In the genomic region with DNA sequence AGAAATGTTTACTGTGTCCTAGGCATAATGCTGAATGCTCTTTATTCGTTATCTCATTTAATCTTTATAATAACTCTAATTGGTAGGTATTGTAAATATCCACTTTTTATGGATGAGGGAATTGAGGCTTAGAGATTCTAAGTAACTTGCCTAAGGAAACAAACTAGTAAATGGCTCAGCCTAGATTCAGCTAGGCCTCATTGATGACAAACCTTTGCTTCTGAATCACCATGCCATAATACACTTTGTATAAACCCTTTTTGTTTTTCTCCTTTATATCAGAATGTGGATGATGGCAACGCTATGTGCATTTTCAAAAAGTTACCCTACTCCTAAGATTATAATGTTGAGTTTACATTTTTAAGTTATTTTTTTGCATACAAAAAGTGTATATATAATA, we compare ENCODE assay signal across 27 cellular contexts.
"Had no signal": no experiment of that assay in that cellular context is flagged by ENCODE, and none has a peak within 500 bp of the region (broad histone marks: within the 10 kb centered on the region; RNA-seq: fewer than 3 reads in every experiment).

No MANE protein-coding gene starts in this region.

- H3K36me3 ChIP-seq: adrenal gland, cardiac muscle cell, left lung, lower lobe of right lung, ovary, thoracic aorta had no signal

- H3K27me3 ChIP-seq: adrenal gland, body of pancreas, cardiac muscle cell, left lung, ovary had no signal

- H3K9me3 ChIP-seq: adrenal gland, left lung, lower lobe of right lung, mucosa of descending colon, ovary, thoracic aorta had no signal

- H3K4me3 ChIP-seq: adrenal gland, body of pancreas, cardiac muscle cell, left lung, lower lobe of right lung, mucosa of descending colon, ovary, thoracic aorta had no signal

- ATAC-seq: activated T-cell treated with anti-CD3 and anti-CD28 coated beads, Interleukin-2, amount 50 U/mL, for 72 hours; body of pancreas; effector memory CD8-positive, alpha-beta T cell; esophagus mucosa; left lung; lower lobe of right lung; mucosa of descending colon; natural killer cell treated with Interleukin-12 subunit alpha and Interleukin-12 subunit beta and Interleukin-15 and Interleukin-18, amount 100 ng/mL, for 72 hours; sciatic nerve; stimulated activated effector memory CD8-positive, alpha-beta T cell treated with anti-CD3 and anti-CD28 coated beads, Interleukin-12 subunit alpha, Interleukin-12 subunit beta, amount 100 ng/mL, for 72 hours had no signal

- DNase-seq: activated CD4-positive, alpha-beta T cell treated with anti-CD3 and anti-CD28 coated beads for 4 hours; activated CD4-positive, alpha-beta T cell treated with anti-CD3 and anti-CD28 coated beads, Interleukin-2, amount 50 U/mL, for 4 hours; activated CD4-positive, CD25-positive, alpha-beta regulatory T cell; activated naive CD4-positive, alpha-beta T cell; activated naive CD8-positive, alpha-beta T cell treated with anti-CD3 and anti-CD28 coated beads for 36 hours; activated T-cell treated with anti-CD3 and anti-CD28 coated beads for 4 hours; activated T-cell treated with anti-CD3 and anti-CD28 coated beads, Interleukin-2, amount 50 U/mL, for 72 hours; adrenal gland; aorta; body of pancreas; cerebellar nuclear complex; cortex of kidney; effector memory CD8-positive, alpha-beta T cell; left lung; lower lobe of right lung; mucosa of descending colon; ovary; retina; small intestine; stimulated activated CD4-positive, alpha-beta T cell treated with anti-CD3 and anti-CD28 coated beads, Interleukin-4, amount 100 ng/mL, for 24 hours; trophoblast cell had no signal

- H3K4me1 ChIP-seq: adrenal gland, body of pancreas, left lung, lower lobe of right lung had no signal

- H3K27ac ChIP-seq: adrenal gland, body of pancreas, cardiac muscle cell, left lung, lower lobe of right lung, ovary, thoracic aorta had no signal
